2 cellular contexts compared by ENCODE assay signal in the genomic region with DNA sequence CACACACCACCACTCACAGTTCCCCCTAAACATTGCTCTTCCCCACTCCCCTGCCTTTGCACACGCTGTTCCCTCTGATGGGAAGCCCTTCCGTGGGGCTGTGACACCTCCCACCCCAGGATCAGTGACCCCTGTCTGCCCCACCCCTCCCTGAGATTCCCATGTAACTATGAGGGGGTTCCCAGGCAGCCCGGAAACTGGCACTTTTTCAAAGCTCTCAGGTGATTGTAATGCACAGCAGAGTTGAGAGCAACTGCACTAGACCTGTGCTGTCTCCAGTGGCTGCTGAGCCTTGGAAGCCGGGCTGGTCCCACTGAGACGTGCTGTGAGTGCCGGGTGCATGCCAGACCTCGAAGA.
TF ChIP-seq lines count a peak whose summit lies in the region.

No MANE protein-coding gene starts in this region.

TF ChIP-seq in A549, 52 proteins besides CTCF, POLR2A, EP300 and RAD21 (continues in another document):
- TF ChIP-seq TFCP2L1 (CRISPR knock-in tag; IDR thresholded peaks at IDR 0.05) (no peak), ZC3H11A (IDR thresholded peaks at IDR 0.05) (no peak), RCOR1 (IDR thresholded peaks at IDR 0.05; ENCODE audit: low read depth, low read length) (no peak), CHD4 (IDR thresholded peaks at IDR 0.05; ENCODE audit: borderline replicate concordance) (no peak), NPAS2 (CRISPR knock-in tag; IDR thresholded peaks at IDR 0.05; ENCODE audit: borderline replicate concordance) (no peak), ZSCAN20 (CRISPR knock-in tag; IDR thresholded peaks at IDR 0.05) (no peak), CHD2 (IDR thresholded peaks at IDR 0.05; ENCODE audit: low read length, partially characterized antibody) (no peak), HOXA7 (CRISPR knock-in tag; IDR thresholded peaks at IDR 0.05) (peak; percentile 78; the same call in 1 of the 2 replicates), ZNF302 (CRISPR knock-in tag; IDR thresholded peaks at IDR 0.05) (no peak; the same call in 1 of the 2 replicates), KDM5A (IDR thresholded peaks at IDR 0.05) (no peak), FOXS1 (CRISPR knock-in tag; IDR thresholded peaks at IDR 0.05) (peak; percentile 71), CEBPB (IDR thresholded peaks at IDR 0.05) (no peak), NFE2L2 (conservative IDR thresholded peaks at IDR 0.05; ENCODE audit: low read length) (no peak), HDAC2 (IDR thresholded peaks at IDR 0.05) (no peak), HOXB5 (CRISPR knock-in tag; IDR thresholded peaks at IDR 0.05) (peak; percentile 90), MAZ (IDR thresholded peaks at IDR 0.05; ENCODE audit: borderline replicate concordance, low read depth, low read length) (no peak), SREBF2 (IDR thresholded peaks at IDR 0.05) (no peak), GATA3 (IDR thresholded peaks at IDR 0.05; ENCODE audit: borderline replicate concordance) (no peak), HOXB13 (CRISPR knock-in tag; IDR thresholded peaks at IDR 0.05; ENCODE audit: low read depth) (peak; percentile 96), PHF8 (IDR thresholded peaks at IDR 0.05; ENCODE audit: borderline replicate concordance, low read depth) (no peak), RARB (CRISPR knock-in tag; IDR thresholded peaks at IDR 0.05) (peak; percentile 70; the same call in 1 of the 2 replicates)
- TF ChIP-seq, protein P1, sequence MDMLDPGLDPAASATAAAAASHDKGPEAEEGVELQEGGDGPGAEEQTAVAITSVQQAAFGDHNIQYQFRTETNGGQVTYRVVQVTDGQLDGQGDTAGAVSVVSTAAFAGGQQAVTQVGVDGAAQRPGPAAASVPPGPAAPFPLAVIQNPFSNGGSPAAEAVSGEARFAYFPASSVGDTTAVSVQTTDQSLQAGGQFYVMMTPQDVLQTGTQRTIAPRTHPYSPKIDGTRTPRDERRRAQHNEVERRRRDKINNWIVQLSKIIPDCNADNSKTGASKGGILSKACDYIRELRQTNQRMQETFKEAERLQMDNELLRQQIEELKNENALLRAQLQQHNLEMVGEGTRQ (IDR thresholded peaks at IDR 0.05): no peak
- TF ChIP-seq, protein P2, sequence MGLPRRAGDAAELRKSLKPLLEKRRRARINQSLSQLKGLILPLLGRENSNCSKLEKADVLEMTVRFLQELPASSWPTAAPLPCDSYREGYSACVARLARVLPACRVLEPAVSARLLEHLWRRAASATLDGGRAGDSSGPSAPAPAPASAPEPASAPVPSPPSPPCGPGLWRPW (IDR thresholded peaks at IDR 0.05): no peak
- TF ChIP-seq, protein P3, sequence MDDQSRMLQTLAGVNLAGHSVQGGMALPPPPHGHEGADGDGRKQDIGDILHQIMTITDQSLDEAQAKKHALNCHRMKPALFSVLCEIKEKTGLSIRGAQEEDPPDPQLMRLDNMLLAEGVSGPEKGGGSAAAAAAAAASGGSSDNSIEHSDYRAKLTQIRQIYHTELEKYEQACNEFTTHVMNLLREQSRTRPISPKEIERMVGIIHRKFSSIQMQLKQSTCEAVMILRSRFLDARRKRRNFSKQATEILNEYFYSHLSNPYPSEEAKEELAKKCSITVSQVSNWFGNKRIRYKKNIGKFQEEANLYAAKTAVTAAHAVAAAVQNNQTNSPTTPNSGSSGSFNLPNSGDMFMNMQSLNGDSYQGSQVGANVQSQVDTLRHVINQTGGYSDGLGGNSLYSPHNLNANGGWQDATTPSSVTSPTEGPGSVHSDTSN (IDR thresholded peaks at IDR 0.05): no peak
- TF ChIP-seq, protein P4, sequence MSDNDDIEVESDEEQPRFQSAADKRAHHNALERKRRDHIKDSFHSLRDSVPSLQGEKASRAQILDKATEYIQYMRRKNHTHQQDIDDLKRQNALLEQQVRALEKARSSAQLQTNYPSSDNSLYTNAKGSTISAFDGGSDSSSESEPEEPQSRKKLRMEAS (IDR thresholded peaks at IDR 0.05): no peak
- TF ChIP-seq, protein P5, sequence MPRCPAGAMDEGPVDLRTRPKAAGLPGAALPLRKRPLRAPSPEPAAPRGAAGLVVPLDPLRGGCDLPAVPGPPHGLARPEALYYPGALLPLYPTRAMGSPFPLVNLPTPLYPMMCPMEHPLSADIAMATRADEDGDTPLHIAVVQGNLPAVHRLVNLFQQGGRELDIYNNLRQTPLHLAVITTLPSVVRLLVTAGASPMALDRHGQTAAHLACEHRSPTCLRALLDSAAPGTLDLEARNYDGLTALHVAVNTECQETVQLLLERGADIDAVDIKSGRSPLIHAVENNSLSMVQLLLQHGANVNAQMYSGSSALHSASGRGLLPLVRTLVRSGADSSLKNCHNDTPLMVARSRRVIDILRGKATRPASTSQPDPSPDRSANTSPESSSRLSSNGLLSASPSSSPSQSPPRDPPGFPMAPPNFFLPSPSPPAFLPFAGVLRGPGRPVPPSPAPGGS (IDR thresholded peaks at IDR 0.05): 0 out of 3 replicates have a peak, but pooled peaks have one; percentile 22
- TF ChIP-seq, protein P6, sequence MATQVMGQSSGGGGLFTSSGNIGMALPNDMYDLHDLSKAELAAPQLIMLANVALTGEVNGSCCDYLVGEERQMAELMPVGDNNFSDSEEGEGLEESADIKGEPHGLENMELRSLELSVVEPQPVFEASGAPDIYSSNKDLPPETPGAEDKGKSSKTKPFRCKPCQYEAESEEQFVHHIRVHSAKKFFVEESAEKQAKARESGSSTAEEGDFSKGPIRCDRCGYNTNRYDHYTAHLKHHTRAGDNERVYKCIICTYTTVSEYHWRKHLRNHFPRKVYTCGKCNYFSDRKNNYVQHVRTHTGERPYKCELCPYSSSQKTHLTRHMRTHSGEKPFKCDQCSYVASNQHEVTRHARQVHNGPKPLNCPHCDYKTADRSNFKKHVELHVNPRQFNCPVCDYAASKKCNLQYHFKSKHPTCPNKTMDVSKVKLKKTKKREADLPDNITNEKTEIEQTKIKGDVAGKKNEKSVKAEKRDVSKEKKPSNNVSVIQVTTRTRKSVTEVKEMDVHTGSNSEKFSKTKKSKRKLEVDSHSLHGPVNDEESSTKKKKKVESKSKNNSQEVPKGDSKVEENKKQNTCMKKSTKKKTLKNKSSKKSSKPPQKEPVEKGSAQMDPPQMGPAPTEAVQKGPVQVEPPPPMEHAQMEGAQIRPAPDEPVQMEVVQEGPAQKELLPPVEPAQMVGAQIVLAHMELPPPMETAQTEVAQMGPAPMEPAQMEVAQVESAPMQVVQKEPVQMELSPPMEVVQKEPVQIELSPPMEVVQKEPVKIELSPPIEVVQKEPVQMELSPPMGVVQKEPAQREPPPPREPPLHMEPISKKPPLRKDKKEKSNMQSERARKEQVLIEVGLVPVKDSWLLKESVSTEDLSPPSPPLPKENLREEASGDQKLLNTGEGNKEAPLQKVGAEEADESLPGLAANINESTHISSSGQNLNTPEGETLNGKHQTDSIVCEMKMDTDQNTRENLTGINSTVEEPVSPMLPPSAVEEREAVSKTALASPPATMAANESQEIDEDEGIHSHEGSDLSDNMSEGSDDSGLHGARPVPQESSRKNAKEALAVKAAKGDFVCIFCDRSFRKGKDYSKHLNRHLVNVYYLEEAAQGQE (IDR thresholded peaks at IDR 0.05): no peak
- TF ChIP-seq, protein P7, sequence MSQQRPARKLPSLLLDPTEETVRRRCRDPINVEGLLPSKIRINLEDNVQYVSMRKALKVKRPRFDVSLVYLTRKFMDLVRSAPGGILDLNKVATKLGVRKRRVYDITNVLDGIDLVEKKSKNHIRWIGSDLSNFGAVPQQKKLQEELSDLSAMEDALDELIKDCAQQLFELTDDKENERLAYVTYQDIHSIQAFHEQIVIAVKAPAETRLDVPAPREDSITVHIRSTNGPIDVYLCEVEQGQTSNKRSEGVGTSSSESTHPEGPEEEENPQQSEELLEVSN (IDR thresholded peaks at IDR 0.05; ENCODE audit: borderline replicate concordance, low read depth): no peak

TF ChIP-seq in K562, 482 proteins besides CTCF, POLR2A, EP300 and RAD21 (continues in another document):
- TF ChIP-seq JUND (IDR thresholded peaks at IDR 0.05; ENCODE audit: borderline replicate concordance, low read depth, low read length) (no peak), JUND (tag; IDR thresholded peaks at IDR 0.05; ENCODE audit: borderline replicate concordance, low read depth, low read length) (no peak), ZFPM2 (CRISPR knock-in tag; IDR thresholded peaks at IDR 0.05) (no peak), EZH2 (IDR thresholded peaks at IDR 0.05; ENCODE audit: borderline replicate concordance, low read depth, low read length) (no peak), POLR3G (IDR thresholded peaks at IDR 0.05; ENCODE audit: extremely low read depth, insufficient read length, insufficient replicate concordance) (no peak), NCOA2 (IDR thresholded peaks at IDR 0.05; ENCODE audit: partially characterized antibody in 2 of 2) (no peak), POLR2AphosphoS2 (IDR thresholded peaks at IDR 0.05; ENCODE audit: low read length) (no peak), U2AF2 (optimal IDR thresholded peaks at IDR 0.05; ENCODE audit: low read depth, low read length) (no peak), CC2D1A (IDR thresholded peaks at IDR 0.05) (no peak), CBX1 (IDR thresholded peaks at IDR 0.05; ENCODE audit: low read depth) (no peak), CXXC5 (CRISPR knock-in tag; IDR thresholded peaks at IDR 0.05) (no peak), TARDBP (IDR thresholded peaks at IDR 0.05) (no peak), ZFP1 (CRISPR knock-in tag; IDR thresholded peaks at IDR 0.05) (no peak), MED1 (CRISPR knock-in tag; IDR thresholded peaks at IDR 0.05; ENCODE audit: borderline replicate concordance) (no peak), OTX1 (CRISPR knock-in tag; IDR thresholded peaks at IDR 0.05) (peak; percentile 50; the same call in 1 of the 2 replicates), BDP1 (IDR thresholded peaks at IDR 0.05; ENCODE audit: insufficient read depth, insufficient read length) (no peak), ZNF174 (CRISPR knock-in tag; IDR thresholded peaks at IDR 0.05) (no peak), CBX8 (IDR thresholded peaks at IDR 0.05; ENCODE audit: borderline replicate concordance, extremely low read depth, low read depth, low read length, poor library complexity, severe bottlenecking) (no peak), TGIF2 (CRISPR knock-in tag; IDR thresholded peaks at IDR 0.05) (no peak), SIRT6 (IDR thresholded peaks at IDR 0.05; ENCODE audit: low read depth, low read length) (no peak), LARP7 (IDR thresholded peaks at IDR 0.05) (no peak), DPF2 (IDR thresholded peaks at IDR 0.05) (no peak), E2F3 (CRISPR knock-in tag; IDR thresholded peaks at IDR 0.05) (no peak), ZBTB7A (IDR thresholded peaks at IDR 0.05; ENCODE audit: borderline replicate concordance, control insufficient read depth, low read depth, low read length) (peak; percentile 48; the same call in 1 of the 2 replicates), ZSCAN29 (IDR thresholded peaks at IDR 0.05) (no peak), RFX5 (IDR thresholded peaks at IDR 0.05; ENCODE audit: low read depth, low read length) (no peak), TEAD4 (IDR thresholded peaks at IDR 0.05; ENCODE audit: low read length) (no peak), TEAD4 (CRISPR knock-in tag; IDR thresholded peaks at IDR 0.05; ENCODE audit: borderline replicate concordance) (no peak), MCM3 (IDR thresholded peaks at IDR 0.05) (0 out of 2 replicates have a peak, but pooled peaks have one; percentile 48)
- TF ChIP-seq, protein P8, sequence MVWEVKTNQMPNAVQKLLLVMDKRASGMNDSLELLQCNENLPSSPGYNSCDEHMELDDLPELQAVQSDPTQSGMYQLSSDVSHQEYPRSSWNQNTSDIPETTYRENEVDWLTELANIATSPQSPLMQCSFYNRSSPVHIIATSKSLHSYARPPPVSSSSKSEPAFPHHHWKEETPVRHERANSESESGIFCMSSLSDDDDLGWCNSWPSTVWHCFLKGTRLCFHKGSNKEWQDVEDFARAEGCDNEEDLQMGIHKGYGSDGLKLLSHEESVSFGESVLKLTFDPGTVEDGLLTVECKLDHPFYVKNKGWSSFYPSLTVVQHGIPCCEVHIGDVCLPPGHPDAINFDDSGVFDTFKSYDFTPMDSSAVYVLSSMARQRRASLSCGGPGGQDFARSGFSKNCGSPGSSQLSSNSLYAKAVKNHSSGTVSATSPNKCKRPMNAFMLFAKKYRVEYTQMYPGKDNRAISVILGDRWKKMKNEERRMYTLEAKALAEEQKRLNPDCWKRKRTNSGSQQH (CRISPR knock-in tag; IDR thresholded peaks at IDR 0.05): peak; percentile 85
- TF ChIP-seq, protein P7 (IDR thresholded peaks at IDR 0.05; ENCODE audit: borderline replicate concordance in 1 of 2, extremely low read depth in 1 of 2, insufficient read depth in 1 of 2, insufficient read length in 1 of 2, low read depth in 1 of 2, low read length in 1 of 2, poor library complexity in 1 of 2, severe bottlenecking in 1 of 2): peak in 1 of 2 experiments; percentile 30
- TF ChIP-seq, protein P9, sequence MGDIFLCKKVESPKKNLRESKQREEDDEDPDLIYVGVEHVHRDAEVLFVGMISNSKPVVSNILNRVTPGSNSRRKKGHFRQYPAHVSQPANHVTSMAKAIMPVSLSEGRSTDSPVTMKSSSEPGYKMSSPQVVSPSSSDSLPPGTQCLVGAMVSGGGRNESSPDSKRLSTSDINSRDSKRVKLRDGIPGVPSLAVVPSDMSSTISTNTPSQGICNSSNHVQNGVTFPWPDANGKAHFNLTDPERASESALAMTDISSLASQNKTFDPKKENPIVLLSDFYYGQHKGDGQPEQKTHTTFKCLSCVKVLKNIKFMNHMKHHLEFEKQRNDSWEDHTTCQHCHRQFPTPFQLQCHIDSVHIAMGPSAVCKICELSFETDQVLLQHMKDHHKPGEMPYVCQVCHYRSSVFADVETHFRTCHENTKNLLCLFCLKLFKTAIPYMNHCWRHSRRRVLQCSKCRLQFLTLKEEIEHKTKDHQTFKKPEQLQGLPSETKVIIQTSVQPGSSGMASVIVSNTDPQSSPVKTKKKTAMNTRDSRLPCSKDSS (IDR thresholded peaks at IDR 0.05; ENCODE audit: low read depth, partially characterized antibody): no peak
- TF ChIP-seq, protein P10, sequence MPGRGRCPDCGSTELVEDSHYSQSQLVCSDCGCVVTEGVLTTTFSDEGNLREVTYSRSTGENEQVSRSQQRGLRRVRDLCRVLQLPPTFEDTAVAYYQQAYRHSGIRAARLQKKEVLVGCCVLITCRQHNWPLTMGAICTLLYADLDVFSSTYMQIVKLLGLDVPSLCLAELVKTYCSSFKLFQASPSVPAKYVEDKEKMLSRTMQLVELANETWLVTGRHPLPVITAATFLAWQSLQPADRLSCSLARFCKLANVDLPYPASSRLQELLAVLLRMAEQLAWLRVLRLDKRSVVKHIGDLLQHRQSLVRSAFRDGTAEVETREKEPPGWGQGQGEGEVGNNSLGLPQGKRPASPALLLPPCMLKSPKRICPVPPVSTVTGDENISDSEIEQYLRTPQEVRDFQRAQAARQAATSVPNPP (IDR thresholded peaks at IDR 0.05; ENCODE audit: borderline replicate concordance, insufficient read depth, insufficient read length): no peak
- TF ChIP-seq, protein P11, sequence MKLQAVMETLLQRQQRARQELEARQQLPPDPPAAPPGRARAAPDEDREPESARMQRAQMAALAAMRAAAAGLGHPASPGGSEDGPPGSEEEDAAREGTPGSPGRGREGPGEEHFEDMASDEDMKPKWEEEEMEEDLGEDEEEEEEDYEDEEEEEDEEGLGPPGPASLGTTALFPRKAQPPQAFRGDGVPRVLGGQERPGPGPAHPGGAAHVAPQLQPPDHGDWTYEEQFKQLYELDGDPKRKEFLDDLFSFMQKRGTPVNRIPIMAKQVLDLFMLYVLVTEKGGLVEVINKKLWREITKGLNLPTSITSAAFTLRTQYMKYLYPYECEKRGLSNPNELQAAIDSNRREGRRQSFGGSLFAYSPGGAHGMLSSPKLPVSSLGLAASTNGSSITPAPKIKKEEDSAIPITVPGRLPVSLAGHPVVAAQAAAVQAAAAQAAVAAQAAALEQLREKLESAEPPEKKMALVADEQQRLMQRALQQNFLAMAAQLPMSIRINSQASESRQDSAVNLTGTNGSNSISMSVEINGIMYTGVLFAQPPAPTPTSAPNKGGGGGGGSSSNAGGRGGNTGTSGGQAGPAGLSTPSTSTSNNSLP (IDR thresholded peaks at IDR 0.05; ENCODE audit: borderline replicate concordance, low read depth, low read length): no peak
